Comparison of ENCODE assay signal across 8 cellular contexts in genomic region chr7:151368136-151368571, GRCh38. TPM values are rescaled to one million over a fixed set of nuclear protein-coding genes. Genes with fewer than 3 reads are reported as not detected.
DNase-seq lines count a peak whose midpoint lies in the region; ATAC-seq, FAIRE-seq and TF ChIP-seq lines count a peak whose summit lies in the region.

No MANE protein-coding gene starts in this region.

- H3K27me3 ChIP-seq in CD4-positive, alpha-beta T cell (ENCODE audit: control insufficient read depth, insufficient read depth, low read length): no peaks in the 10 kb centered on the region

- FAIRE-seq in GM19239 (lab: Jason Lieb, UNC): peak; percentile 71

- peak; percentile 96 for TF ChIP-seq CTCF in CD4-positive, alpha-beta T cell (IDR thresholded peaks at IDR 0.05)

- H3K9me3 Mint-ChIP-seq in CD4-positive, alpha-beta T cell: no peaks in the 10 kb centered on the region
- no peaks in the 10 kb centered on the region for H3K9me3 Mint-ChIP-seq in memory B cell

- peak overlapping the region; percentile 25 for H3K27ac Mint-ChIP-seq in CD4-positive, alpha-beta T cell
- no peak overlapping the region for H3K27ac Mint-ChIP-seq in memory B cell

- no peaks in the 10 kb centered on the region for H3K9me3 ChIP-seq in CD4-positive, alpha-beta T cell (ENCODE audit: control insufficient read depth, low read length)

- no peak overlapping the region for H3K27ac ChIP-seq in CD4-positive, alpha-beta T cell (ENCODE audit: low read depth, low read length)

- H3K4me1 Mint-ChIP-seq in CD4-positive, alpha-beta T cell (ENCODE audit: low read depth): peaks cover 6% of the 10 kb centered on the region
- peaks cover 3% of the 10 kb centered on the region for H3K4me1 Mint-ChIP-seq in memory B cell

- no peak overlapping the region for H3K4me3 Mint-ChIP-seq in CD4-positive, alpha-beta T cell
- no peak overlapping the region for H3K4me3 Mint-ChIP-seq in memory B cell

- ATAC-seq in CD4-positive, alpha-beta T cell (ENCODE audit: poor library complexity): peak; percentile 97
- ATAC-seq in HG03280 (IDR thresholded peaks at IDR 0.05; ENCODE audit: unreplicated experiment) (peak; percentile 96), memory B cell (ENCODE audit: low read depth) (peak; percentile 96)

- no peaks in the 10 kb centered on the region for H3K27me3 Mint-ChIP-seq in CD4-positive, alpha-beta T cell
- H3K27me3 Mint-ChIP-seq in memory B cell: no peaks in the 10 kb centered on the region

- peaks cover 61% of the 10 kb centered on the region for H3K36me3 Mint-ChIP-seq in CD4-positive, alpha-beta T cell (ENCODE audit: low read depth)
- H3K36me3 Mint-ChIP-seq in memory B cell: peaks cover 20% of the 10 kb centered on the region

- POLR2A ChIA-PET in CD4-positive, alpha-beta T cell (lab: Charles Lee): interaction anchor here (1.3 to 3.2 kb wide), 2 partner anchors 62 to 81 kb away, joined by 6 to 33 read pairs; no protein-coding TSS in a partner anchor

- intact Hi-C loops in CD4-positive, alpha-beta T cell (cut with DNase I, micrococcal nuclease): loop anchor here (1.0 to 5.0 kb wide), 5 partner anchors 39 to 264 kb away; no protein-coding TSS in a partner anchor

- peak; percentile 59 to 74 (median 64) for DNase-seq in CD4-positive, alpha-beta T cell
- peak; percentile 75 for DNase-seq in GM19239 (ENCODE audit: insufficient read length, low spot score)
- peak; percentile 72 for DNase-seq in NCI-H460 (ENCODE audit: extremely low read depth, low read depth)
- peak; percentile 70 for DNase-seq in activated CD4-positive, alpha-beta T cell treated with anti-CD3 and anti-CD28 coated beads, Interleukin-2, amount 50 U/mL, for 4 hours
- peak; percentile 67 for DNase-seq in effector CD4-positive, alpha-beta T cell
- DNase-seq in memory B cell (ENCODE audit: low spot score in 2 of 2): peak; percentile 74 to 84
- peak; percentile 54 for DNase-seq in stimulated activated CD8-positive, alpha-beta memory T cell treated with anti-CD3 and anti-CD28 coated beads, Interleukin-15, amount 100 ng/mL, for 24 hours (ENCODE audit: low read depth)

- CTCF ChIA-PET in CD4-positive, alpha-beta T cell (lab: Charles Lee): interaction anchor here (0.6 to 3.9 kb wide), 12 partner anchors 11 to 826 kb away, joined by 3 to 42 read pairs (median 4); partner anchors contain the start of gene WDR86

RNA-seq across cellular contexts. Expression of gene NUB1, which starts 26.5 kb away (rescaled TPM):
- total RNA-seq in CD4-positive, alpha-beta T cell: 10 to 100 TPM; 86.0 to 90.4 TPM
- 74.6 and 83.1 TPM in 2 replicates for total RNA-seq in NCI-H460 (2014; rRNA removed; shearing (Covaris generic))
- 38.6 TPM in 2 replicates for polyA plus RNA-seq in NCI-H460 (2014; cell fraction: nucleus; rRNA removed)

RNA-seq across cellular contexts. Expression of gene WDR86, which starts 41.7 kb away (rescaled TPM):
- 1 to 10 TPM; 5.6 to 6.2 TPM for total RNA-seq in CD4-positive, alpha-beta T cell
- not detected in 2 replicates for total RNA-seq in NCI-H460 (2014; rRNA removed; shearing (Covaris generic))
- polyA plus RNA-seq in NCI-H460 (2014; cell fraction: nucleus; rRNA removed): not detected in 2 replicates
